In genomic region chr1:244759158-244759557, GRCh38 we compare ENCODE assay signal across 15 cellular contexts.
DNase-seq lines count a peak whose midpoint lies in the region; ATAC-seq and TF ChIP-seq lines count a peak whose summit lies in the region.
"Had no signal": no experiment of that assay in that cellular context is flagged by ENCODE, and none has a peak within 500 bp of the region (broad histone marks: within the 10 kb centered on the region; RNA-seq: fewer than 3 reads in every experiment).

No MANE protein-coding gene starts in this region.

- ATAC-seq in GM23338 (no peak), GM21717 (IDR thresholded peaks at IDR 0.05; ENCODE audit: unreplicated experiment) (no peak), HG02642 (IDR thresholded peaks at IDR 0.05; ENCODE audit: poor library complexity, unreplicated experiment) (no peak)

- TF ChIP-seq CTCF in GM23338 (conservative IDR thresholded peaks at IDR 0.05; ENCODE audit: low read depth in 2 of 2) (no peak), SU-DHL-6 (IDR thresholded peaks at IDR 0.05; ENCODE audit: insufficient read depth, low read length, poor library complexity, severe bottlenecking) (no peak)

- no peak overlapping the region for H3K4me3 Mint-ChIP-seq in GM23338
- H3K4me3 Mint-ChIP-seq: CD4-positive, alpha-beta T cell; HFFc6 had no signal

- H2BK12ac ChIP-seq in trophoblast cell (ENCODE audit: low read length): no peak overlapping the region

- H2BK5ac ChIP-seq in trophoblast cell (ENCODE audit: low read depth, low read length, poor library complexity): no peak overlapping the region

- H3K9me3 ChIP-seq in SU-DHL-6 (ENCODE audit: insufficient read depth, low read length): no peaks in the 10 kb centered on the region
- H3K9me3 ChIP-seq in trophoblast cell (ENCODE audit: insufficient read depth, low read depth, low read length): peaks cover 3% of the 10 kb centered on the region
- H3K9me3 ChIP-seq: HAP-1 had no signal

- peak overlapping the region; percentile 5; the same call in 1 of the 2 replicates for H3K27ac Mint-ChIP-seq in GM23338
- H3K27ac Mint-ChIP-seq: CD4-positive, alpha-beta T cell; HFFc6 had no signal

- H3K9me2 ChIP-seq in GM23338 (ENCODE audit: insufficient read depth) (no peaks in the 10 kb centered on the region), SU-DHL-6 (replicated peaks; ENCODE audit: insufficient read depth, low read length) (no peaks in the 10 kb centered on the region)

- H3K27ac ChIP-seq in GM23338 (ENCODE audit: low read depth) (no peak overlapping the region), SU-DHL-6 (ENCODE audit: low read depth, low read length) (peak overlapping the region; percentile 92), trophoblast cell (ENCODE audit: low read depth, low read length) (no peak overlapping the region)

- H4K91ac ChIP-seq in trophoblast cell (ENCODE audit: low read depth, low read length): no peak overlapping the region

- H2AFZ ChIP-seq in GM23338 (no peak overlapping the region), SU-DHL-6 (ENCODE audit: low read depth, low read length, severe bottlenecking) (no peak overlapping the region), trophoblast cell (ENCODE audit: insufficient read depth, low read length, poor library complexity) (no peak overlapping the region)

- no peak overlapping the region for H2AK5ac ChIP-seq in trophoblast cell (ENCODE audit: low read length)

- no peaks in the 10 kb centered on the region for H3K36me3 ChIP-seq in GM23338 (ENCODE audit: insufficient read depth)
- H3K36me3 ChIP-seq in SU-DHL-6 (ENCODE audit: low read length): no peaks in the 10 kb centered on the region
- H3K36me3 ChIP-seq in trophoblast cell (ENCODE audit: control insufficient read depth in 1 of 2, insufficient read depth in 2 of 2, low read length in 2 of 2): no peaks in the 10 kb centered on the region
- H3K36me3 ChIP-seq: HAP-1 had no signal

- H3K9ac ChIP-seq in SU-DHL-6 (ENCODE audit: low read length) (peak overlapping the region; percentile 40), trophoblast cell (ENCODE audit: low read length) (no peak overlapping the region)

- no peak overlapping the region for H3K4me2 ChIP-seq in GM23338
- peak overlapping the region; percentile 57 for H3K4me2 ChIP-seq in SU-DHL-6 (ENCODE audit: low read depth, low read length, poor library complexity, severe bottlenecking)
- H3K4me2 ChIP-seq in trophoblast cell (ENCODE audit: low read length): no peak overlapping the region

- WGBS in trophoblast cell (ENCODE audit: extremely low coverage, insufficient coverage, insufficient read length): no CpG with 5 or more reads among the region's 8 CpGs

- DNase-seq in GM23338 (ENCODE audit: low spot score) (no peak), left kidney (ENCODE audit: low read depth, low spot score) (peak; percentile 45), trophoblast cell (peak; percentile 27 to 66), HT-29 (ENCODE audit: low spot score) (no peak), NCI-H524 (lab: John Stamatoyannopoulos, UW) (no peak)
- DNase-seq: ACHN; C1 segment of cervical spinal cord; Calu3; CD4-positive, alpha-beta T cell; DMS 273 treated with DMSO at 0.1 percent for 48 hours; HFFc6 had no signal

- no peak overlapping the region for H4K12ac ChIP-seq in trophoblast cell (ENCODE audit: low read depth, low read length)

- H3K4ac ChIP-seq in trophoblast cell (ENCODE audit: low read depth, low read length): no peak overlapping the region

- no peak overlapping the region for H3K18ac ChIP-seq in trophoblast cell (ENCODE audit: low read length)

- H3K27me3 Mint-ChIP-seq in GM23338 (ENCODE audit: insufficient read depth, low read depth, poor library complexity): no peaks in the 10 kb centered on the region

- H4K20me1 ChIP-seq in GM23338 (replicated peaks; ENCODE audit: insufficient read depth) (no peaks in the 10 kb centered on the region), SU-DHL-6 (ENCODE audit: low read depth, low read length) (no peaks in the 10 kb centered on the region)

- H4K8ac ChIP-seq in trophoblast cell (ENCODE audit: low read depth, low read length): no peak overlapping the region

- H3K4me3 ChIP-seq in GM23338: no peak overlapping the region
- no peak overlapping the region for H3K4me3 ChIP-seq in SU-DHL-6 (ENCODE audit: insufficient read depth, low read length, poor library complexity, severe bottlenecking)
- no peak overlapping the region for H3K4me3 ChIP-seq in trophoblast cell (ENCODE audit: low read depth, low read length)
- H3K4me3 ChIP-seq: HAP-1 had no signal

- H3K4me1 ChIP-seq in GM23338 (ENCODE audit: insufficient read depth) (peaks cover 12% of the 10 kb centered on the region), trophoblast cell (ENCODE audit: control insufficient read depth in 1 of 2, insufficient read depth in 2 of 2, low read length in 2 of 2) (no peaks in the 10 kb centered on the region)
- H3K4me1 ChIP-seq: HAP-1 had no signal

- H3F3A ChIP-seq in GM23338 (replicated peaks; ENCODE audit: low read depth) (no peaks in the 10 kb centered on the region), SU-DHL-6 (ENCODE audit: insufficient read depth) (peaks cover 47% of the 10 kb centered on the region)

- no peaks in the 10 kb centered on the region for H3K79me2 ChIP-seq in GM23338 (replicated peaks; ENCODE audit: insufficient read depth)
- no peaks in the 10 kb centered on the region for H3K79me2 ChIP-seq in SU-DHL-6 (ENCODE audit: insufficient read depth, low read length)
- no peaks in the 10 kb centered on the region for H3K79me2 ChIP-seq in trophoblast cell (ENCODE audit: control insufficient read depth, insufficient read depth, low read length, poor library complexity)

- H2BK120ac ChIP-seq in trophoblast cell (ENCODE audit: insufficient read depth, low read length, poor library complexity): no peak overlapping the region

- no peaks in the 10 kb centered on the region for H3K79me1 ChIP-seq in trophoblast cell (ENCODE audit: low read length)

- H3K27me3 ChIP-seq in GM23338 (ENCODE audit: insufficient read depth) (no peaks in the 10 kb centered on the region), SU-DHL-6 (ENCODE audit: low read length) (no peaks in the 10 kb centered on the region), trophoblast cell (ENCODE audit: insufficient read depth, low read length) (no peaks in the 10 kb centered on the region)

- no peak overlapping the region for H3K14ac ChIP-seq in trophoblast cell (ENCODE audit: low read length)

- H3K36me3 Mint-ChIP-seq in GM23338 (ENCODE audit: low read depth): no peaks in the 10 kb centered on the region

- H3K9me3 Mint-ChIP-seq in GM23338: peaks cover 9% of the 10 kb centered on the region; the same call in 1 of the 3 replicates
- H3K9me3 Mint-ChIP-seq: CD4-positive, alpha-beta T cell; HFFc6 had no signal

- H3K23ac ChIP-seq in trophoblast cell (ENCODE audit: low read length): no peak overlapping the region

- H3K4me1 Mint-ChIP-seq in GM23338: peaks cover 22% of the 10 kb centered on the region

TF ChIP-seq in GM23338, 12 proteins besides CTCF, POLR2A, EP300 and RAD21:
- TF ChIP-seq ZNF331 (CRISPR knock-in tag; IDR thresholded peaks at IDR 0.05; ENCODE audit: low read depth) (no peak), EZH2 (IDR thresholded peaks at IDR 0.05; ENCODE audit: low read depth, unreplicated experiment) (no peak), JUNB (IDR thresholded peaks at IDR 0.05; ENCODE audit: unreplicated experiment) (no peak), CREB1 (CRISPR knock-in tag; IDR thresholded peaks at IDR 0.05; ENCODE audit: low read depth) (no peak)
- TF ChIP-seq, protein P1, sequence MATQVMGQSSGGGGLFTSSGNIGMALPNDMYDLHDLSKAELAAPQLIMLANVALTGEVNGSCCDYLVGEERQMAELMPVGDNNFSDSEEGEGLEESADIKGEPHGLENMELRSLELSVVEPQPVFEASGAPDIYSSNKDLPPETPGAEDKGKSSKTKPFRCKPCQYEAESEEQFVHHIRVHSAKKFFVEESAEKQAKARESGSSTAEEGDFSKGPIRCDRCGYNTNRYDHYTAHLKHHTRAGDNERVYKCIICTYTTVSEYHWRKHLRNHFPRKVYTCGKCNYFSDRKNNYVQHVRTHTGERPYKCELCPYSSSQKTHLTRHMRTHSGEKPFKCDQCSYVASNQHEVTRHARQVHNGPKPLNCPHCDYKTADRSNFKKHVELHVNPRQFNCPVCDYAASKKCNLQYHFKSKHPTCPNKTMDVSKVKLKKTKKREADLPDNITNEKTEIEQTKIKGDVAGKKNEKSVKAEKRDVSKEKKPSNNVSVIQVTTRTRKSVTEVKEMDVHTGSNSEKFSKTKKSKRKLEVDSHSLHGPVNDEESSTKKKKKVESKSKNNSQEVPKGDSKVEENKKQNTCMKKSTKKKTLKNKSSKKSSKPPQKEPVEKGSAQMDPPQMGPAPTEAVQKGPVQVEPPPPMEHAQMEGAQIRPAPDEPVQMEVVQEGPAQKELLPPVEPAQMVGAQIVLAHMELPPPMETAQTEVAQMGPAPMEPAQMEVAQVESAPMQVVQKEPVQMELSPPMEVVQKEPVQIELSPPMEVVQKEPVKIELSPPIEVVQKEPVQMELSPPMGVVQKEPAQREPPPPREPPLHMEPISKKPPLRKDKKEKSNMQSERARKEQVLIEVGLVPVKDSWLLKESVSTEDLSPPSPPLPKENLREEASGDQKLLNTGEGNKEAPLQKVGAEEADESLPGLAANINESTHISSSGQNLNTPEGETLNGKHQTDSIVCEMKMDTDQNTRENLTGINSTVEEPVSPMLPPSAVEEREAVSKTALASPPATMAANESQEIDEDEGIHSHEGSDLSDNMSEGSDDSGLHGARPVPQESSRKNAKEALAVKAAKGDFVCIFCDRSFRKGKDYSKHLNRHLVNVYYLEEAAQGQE (IDR thresholded peaks at IDR 0.05; ENCODE audit: unreplicated experiment): no peak

Comparison
In these comparisons a context has a peak if more than half of its experiments do, and no peak if none do; other contexts are left out.
1. DNase-seq: peak in left kidney (single experiment) and trophoblast cell (2 of 2); none in GM23338 (single experiment), HT-29 (single experiment) and NCI-H524 (0 of 2).